30 cellular contexts compared by ENCODE assay signal in the genomic region with DNA sequence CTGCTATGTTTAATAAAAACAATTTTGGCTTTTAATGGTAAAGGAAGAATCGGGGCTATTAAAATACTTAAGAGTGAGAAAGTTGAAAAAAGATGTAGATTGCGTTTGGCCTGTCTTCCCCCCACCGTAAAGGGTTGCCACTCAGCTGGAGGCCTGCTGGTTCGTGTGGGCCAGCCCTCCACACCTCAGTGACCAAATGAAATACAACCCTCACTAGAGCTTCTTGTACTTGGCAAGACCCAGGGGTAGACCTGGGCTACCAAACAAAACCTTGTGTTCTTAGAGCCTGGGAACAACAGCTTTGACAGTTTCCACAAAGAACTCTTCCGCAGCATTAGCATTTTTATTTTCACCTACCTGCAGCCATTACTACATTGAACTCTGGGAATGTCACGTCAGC.
"Had no signal": no experiment of that assay in that cellular context is flagged by ENCODE, and none has a peak within 500 bp of the region (broad histone marks: within the 10 kb centered on the region; RNA-seq: fewer than 3 reads in every experiment).

No MANE protein-coding gene starts in this region.

- H3K36me3 Mint-ChIP-seq: activated naive CD4-positive, alpha-beta T cell treated with anti-CD3 and anti-CD28 coated beads, Interleukin-2, amount 10 ng/mL, durations not matched to agents 7 days and 5 days; activated naive CD8-positive, alpha-beta T cell treated with anti-CD3 and anti-CD28 coated beads, Interleukin-2, amount 10 ng/mL, durations not matched to agents 7 days and 5 days had no signal

- H3K9me3 ChIP-seq: ascending aorta, breast epithelium, colonic mucosa, esophagus squamous epithelium, gastroesophageal sphincter had no signal

- H3K4me3 ChIP-seq: ascending aorta, breast epithelium, cardiac muscle cell, colonic mucosa, esophagus squamous epithelium, gastroesophageal sphincter had no signal

- H3K4me1 ChIP-seq: ascending aorta, breast epithelium, colonic mucosa, esophagus squamous epithelium, gastroesophageal sphincter had no signal

- H3K27me3 ChIP-seq: ascending aorta, breast epithelium, cardiac muscle cell, colonic mucosa, esophagus squamous epithelium, gastroesophageal sphincter had no signal

- H3K27ac ChIP-seq: ascending aorta, breast epithelium, cardiac muscle cell, colonic mucosa, epithelial cell of prostate, esophagus squamous epithelium, gastroesophageal sphincter had no signal

- DNase-seq: activated CD4-positive, alpha-beta memory T cell treated with anti-CD3 and anti-CD28 coated beads, Interleukin-2, amount 10 ng/mL, durations not matched to agents 7 days and 5 days; activated CD4-positive, alpha-beta T cell treated with anti-CD3 and anti-CD28 coated beads for 36 hours; activated CD4-positive, alpha-beta T cell treated with anti-CD3 and anti-CD28 coated beads, Interleukin-2, amount 10 ng/mL, durations not matched to agents 24 days and 14 days; activated CD4-positive, alpha-beta T cell treated with anti-CD3 and anti-CD28 coated beads, Interleukin-2, amount 50 U/mL, for 4 hours; activated CD4-positive, CD25-positive, alpha-beta regulatory T cell; activated CD4-positive, CD25-positive, alpha-beta regulatory T cell treated with anti-CD3 and anti-CD28 coated beads, Interleukin-2, amount 50 U/mL, for 72 hours; activated CD8-positive, alpha-beta memory T cell treated with anti-CD3 and anti-CD28 coated beads, Interleukin-2, amount 50 U/mL, for 48 hours; activated gamma-delta T cell; activated naive CD4-positive, alpha-beta T cell; activated naive CD4-positive, alpha-beta T cell treated with anti-CD3 and anti-CD28 coated beads, Interleukin-2, amount 10 ng/mL, durations not matched to agents 7 days and 5 days; activated naive CD8-positive, alpha-beta T cell treated with anti-CD3 and anti-CD28 coated beads, Interleukin-2, amount 10 ng/mL, durations not matched to agents 7 days and 5 days; activated T-cell treated with anti-CD3 and anti-CD28 coated beads for 4 hours; activated T-cell treated with anti-CD3 and anti-CD28 coated beads, Interleukin-2, amount 50 U/mL, for 24 hours; activated T-cell treated with anti-CD3 and anti-CD28 coated beads, Interleukin-2, amount 50 U/mL, for 72 hours; central memory CD4-positive, alpha-beta T cell; cerebellar nuclear complex; colonic mucosa; effector CD8-positive, alpha-beta T cell; esophagus squamous epithelium; foreskin melanocyte; T-helper 2 cell had no signal

- H3K9me3 Mint-ChIP-seq: activated naive CD4-positive, alpha-beta T cell treated with anti-CD3 and anti-CD28 coated beads, Interleukin-2, amount 10 ng/mL, durations not matched to agents 7 days and 5 days had no signal

- H3K4me3 Mint-ChIP-seq: activated CD4-positive, alpha-beta memory T cell treated with anti-CD3 and anti-CD28 coated beads, Interleukin-2, amount 10 ng/mL, durations not matched to agents 7 days and 5 days; activated CD4-positive, alpha-beta T cell treated with anti-CD3 and anti-CD28 coated beads for 36 hours; activated CD4-positive, alpha-beta T cell treated with anti-CD3 and anti-CD28 coated beads, Interleukin-2, amount 10 ng/mL, durations not matched to agents 24 days and 14 days; activated naive CD4-positive, alpha-beta T cell treated with anti-CD3 and anti-CD28 coated beads, Interleukin-2, amount 10 ng/mL, durations not matched to agents 7 days and 5 days; activated naive CD8-positive, alpha-beta T cell treated with anti-CD3 and anti-CD28 coated beads, Interleukin-2, amount 10 ng/mL, durations not matched to agents 7 days and 5 days; activated T-cell treated with anti-CD3 and anti-CD28 coated beads, Interleukin-2, amount 50 U/mL, for 24 hours; activated T-cell treated with anti-CD3 and anti-CD28 coated beads, Interleukin-2, amount 50 U/mL, for 72 hours; brain had no signal

- FAIRE-seq: endometrium, endothelial cell of umbilical vein had no signal

- H3K27ac Mint-ChIP-seq: activated CD4-positive, alpha-beta memory T cell treated with anti-CD3 and anti-CD28 coated beads, Interleukin-2, amount 10 ng/mL, durations not matched to agents 7 days and 5 days; activated CD4-positive, alpha-beta T cell treated with anti-CD3 and anti-CD28 coated beads for 36 hours; activated CD4-positive, alpha-beta T cell treated with anti-CD3 and anti-CD28 coated beads, Interleukin-2, amount 10 ng/mL, durations not matched to agents 24 days and 14 days; activated naive CD4-positive, alpha-beta T cell treated with anti-CD3 and anti-CD28 coated beads, Interleukin-2, amount 10 ng/mL, durations not matched to agents 7 days and 5 days; activated naive CD4-positive, alpha-beta T cell treated with anti-CD3 and anti-CD28 coated beads, Interleukin-2, amount 50 U/mL, for 72 hours; activated naive CD8-positive, alpha-beta T cell treated with anti-CD3 and anti-CD28 coated beads, Interleukin-2, amount 10 ng/mL, durations not matched to agents 7 days and 5 days; activated T-cell treated with anti-CD3 and anti-CD28 coated beads, Interleukin-2, amount 50 U/mL, for 24 hours; activated T-cell treated with anti-CD3 and anti-CD28 coated beads, Interleukin-2, amount 50 U/mL, for 72 hours; brain had no signal

- H3K36me3 ChIP-seq: ascending aorta, breast epithelium, cardiac muscle cell, colonic mucosa, esophagus squamous epithelium, gastroesophageal sphincter had no signal

- ATAC-seq: activated CD4-positive, alpha-beta T cell treated with anti-CD3 and anti-CD28 coated beads for 36 hours; activated naive CD4-positive, alpha-beta T cell treated with anti-CD3 and anti-CD28 coated beads, Interleukin-2, amount 50 U/mL, for 72 hours; activated T-cell treated with anti-CD3 and anti-CD28 coated beads, Interleukin-2, amount 50 U/mL, for 72 hours; gastroesophageal sphincter had no signal

- H3K4me1 Mint-ChIP-seq: activated naive CD4-positive, alpha-beta T cell treated with anti-CD3 and anti-CD28 coated beads, Interleukin-2, amount 10 ng/mL, durations not matched to agents 7 days and 5 days; brain had no signal
